ENCODE assay signal across 19 cellular contexts in genomic region chr22:44352378-44353062, GRCh38. TPM values are rescaled to one million over a fixed set of nuclear protein-coding genes. Genes with fewer than 3 reads are reported as not detected.
A peak's percentile ranks its signal among the peaks of the same experiment; 100 is the strongest.
DNase-seq lines count a peak whose midpoint lies in the region; ATAC-seq and TF ChIP-seq lines count a peak whose summit lies in the region.
"Had no signal": no experiment of that assay in that cellular context is flagged by ENCODE, and none has a peak within 500 bp of the region (broad histone marks: within the 10 kb centered on the region; RNA-seq: fewer than 3 reads in every experiment).

No MANE protein-coding gene starts in this region.

- H3K4me2 ChIP-seq in GM23248 (ENCODE audit: unreplicated experiment) (peak overlapping the region; percentile 25), IMR-90 (ENCODE audit: low read depth, low read length) (no peak overlapping the region)

- no peaks in the 10 kb centered on the region for H3K9me2 ChIP-seq in GM23248 (ENCODE audit: insufficient read depth)

- no peak overlapping the region; a peak in 1 of 4 replicates for H4K8ac ChIP-seq in IMR-90 (ENCODE audit: low read depth in 2 of 2, low read length in 2 of 2)

- TF ChIP-seq RAD21 in IMR-90 (IDR thresholded peaks at IDR 0.05; ENCODE audit: low read length): no peak

- TF ChIP-seq CTCF in IMR-90 (conservative IDR thresholded peaks at IDR 0.05; ENCODE audit: low read depth, low read length): no peak
- no peak for TF ChIP-seq CTCF in sigmoid colon (IDR thresholded peaks at IDR 0.05)

- intact Hi-C loops in IMR-90 (cut with micrococcal nuclease): loop anchor here (5.0 kb wide), 1 partner anchor 270 kb away; no protein-coding TSS in a partner anchor
- intact Hi-C loops in right cardiac atrium (cut with DNase I): no loop called here
- intact Hi-C loops in sigmoid colon (cut with DNase I): no loop called here

- H3K27me3 ChIP-seq in GM23248 (replicated peaks; ENCODE audit: insufficient read depth): no peaks in the 10 kb centered on the region
- H3K27me3 ChIP-seq in IMR-90 (ENCODE audit: control insufficient read depth, insufficient read depth, low read length): peaks cover 2% of the 10 kb centered on the region; the same call in 1 of the 2 replicates
- no peaks in the 10 kb centered on the region for H3K27me3 ChIP-seq in right cardiac atrium (ENCODE audit: control insufficient read depth, insufficient read depth)
- H3K27me3 ChIP-seq in sigmoid colon: no peaks in the 10 kb centered on the region
- no peaks in the 10 kb centered on the region for H3K27me3 ChIP-seq in SJCRH30

- no peak overlapping the region for H2BK5ac ChIP-seq in IMR-90 (ENCODE audit: low read depth, low read length, poor library complexity, severe bottlenecking)

- H2BK120ac ChIP-seq in IMR-90 (ENCODE audit: low read depth, low read length): peak overlapping the region; percentile 33

- no peak overlapping the region for H3K14ac ChIP-seq in IMR-90 (replicated peaks; ENCODE audit: low read depth, low read length)

- ATAC-seq in IMR-90 (ENCODE audit: low read depth): no peak
- ATAC-seq in right cardiac atrium: no peak
- ATAC-seq: natural killer cell treated with Interleukin-12 subunit alpha and Interleukin-12 subunit beta and Interleukin-15 and Interleukin-18, amount 100 ng/mL, for 72 hours had no signal

- H2AFZ ChIP-seq in GM23248: no peak overlapping the region
- H2AFZ ChIP-seq in IMR-90 (replicated peaks; ENCODE audit: low read length, poor library complexity): no peak overlapping the region
- H2AFZ ChIP-seq: parathyroid adenoma had no signal

- H4K20me1 ChIP-seq in GM23248 (ENCODE audit: insufficient read depth): no peaks in the 10 kb centered on the region
- peaks cover under 1% of the 10 kb centered on the region; the same call in 1 of the 2 replicates for H4K20me1 ChIP-seq in IMR-90 (ENCODE audit: insufficient read depth, low read length)

- peak overlapping the region; percentile 70 for H2BK20ac ChIP-seq in IMR-90 (ENCODE audit: low read depth, low read length)

- H2BK15ac ChIP-seq in IMR-90 (ENCODE audit: low read depth, low read length): no peak overlapping the region

- dilution Hi-C loops in IMR-90 (cut with HindIII; ENCODE audit: low sequenced_read_pairs, unreplicated experiment): no loop called here

- no peak overlapping the region for H3K27ac ChIP-seq in GM23248
- H3K27ac ChIP-seq in IMR-90 (ENCODE audit: insufficient read depth, low read length): no peak overlapping the region
- H3K27ac ChIP-seq in right cardiac atrium (ENCODE audit: low read length): no peak overlapping the region
- peak overlapping the region in 1 of 4 donors; percentile 58 for H3K27ac ChIP-seq in sigmoid colon
- H3K27ac ChIP-seq in SJCRH30: no peak overlapping the region
- H3K27ac ChIP-seq: esophagus squamous epithelium, parathyroid adenoma had no signal

- TF ChIP-seq POLR2A in IMR-90 (IDR thresholded peaks at IDR 0.05; ENCODE audit: low read depth, low read length) (no peak), sigmoid colon (IDR thresholded peaks at IDR 0.05) (no peak)

- H3K4me3 ChIP-seq in GM23248 (no peak overlapping the region), IMR-90 (ENCODE audit: insufficient read depth, low read depth, low read length) (no peak overlapping the region), right cardiac atrium (ENCODE audit: low read length) (no peak overlapping the region), sigmoid colon (no peak overlapping the region), SJCRH30 (no peak overlapping the region)
- H3K4me3 ChIP-seq: esophagus squamous epithelium had no signal

- H3K79me2 ChIP-seq in GM23248 (ENCODE audit: insufficient read depth): no peaks in the 10 kb centered on the region
- H3K79me2 ChIP-seq: parathyroid adenoma had no signal

- H4K91ac ChIP-seq in IMR-90 (ENCODE audit: insufficient read depth, low read depth, low read length): peak overlapping the region; percentile 40

- H3K4me1 ChIP-seq in GM23248 (ENCODE audit: insufficient read depth) (peaks cover 10% of the 10 kb centered on the region), IMR-90 (ENCODE audit: control insufficient read depth, insufficient read depth, low read length) (peaks cover 15% of the 10 kb centered on the region), right cardiac atrium (ENCODE audit: control insufficient read depth, insufficient read depth, low read length) (no peaks in the 10 kb centered on the region), sigmoid colon (peaks cover 0 to 28% (median 21%) of the 10 kb centered on the region in 4 donors), SJCRH30 (no peaks in the 10 kb centered on the region)

- CTCF ChIA-PET in IMR-90 (lab: Yijun Ruan, JAX): no interaction called here

- H4K5ac ChIP-seq in IMR-90 (ENCODE audit: low read depth, low read length): peak overlapping the region; percentile 5; the same call in 1 of the 2 replicates

- H3K9ac ChIP-seq in GM23248: no peak overlapping the region
- no peak overlapping the region for H3K9ac ChIP-seq in IMR-90 (ENCODE audit: low read depth, low read length)
- H3K9ac ChIP-seq: parathyroid adenoma had no signal

- H3K36me3 ChIP-seq in GM23248 (ENCODE audit: low read depth) (no peaks in the 10 kb centered on the region), IMR-90 (ENCODE audit: control insufficient read depth, insufficient read depth, low read length) (no peaks in the 10 kb centered on the region), sigmoid colon (no peaks in the 10 kb centered on the region), SJCRH30 (no peaks in the 10 kb centered on the region)
- H3K36me3 ChIP-seq: esophagus squamous epithelium had no signal

- BruUV-seq in IMR-90 (replicated peaks; lab: Mats Ljungman, UMichigan): no TSS peak

- WGBS in GM23248 (ENCODE audit: low coverage in 1 of 2, low lambda C conversion rate in 2 of 2, missing lambda C conversion rate in 2 of 2), 2 experiments: 80 to 94% methylated on average over 9 to 10 of the region's 10 CpGs
- no CpG with 5 or more reads among the region's 10 CpGs for WGBS in IMR-90 (ENCODE audit: extremely low coverage in 2 of 2, insufficient read length in 1 of 2), 2 experiments
- WGBS in right cardiac atrium: 60% methylated on average over 10 of the region's 10 CpGs
- 53 to 60% methylated on average over 10 of the region's 10 CpGs for WGBS in sigmoid colon, 2 donors

- in situ Hi-C loops in GM23248 (cut with MboI): no loop called here
- in situ Hi-C loops in IMR-90 (cut with MboI; ENCODE audit: low sequenced_read_pairs): no loop called here

- H3K9me1 ChIP-seq in IMR-90 (ENCODE audit: insufficient read depth, low read length): no peaks in the 10 kb centered on the region

- POLR2A ChIA-PET in IMR-90 (lab: Charles Lee; ENCODE audit: unreplicated experiment): no interaction called here

- H3K18ac ChIP-seq in IMR-90 (ENCODE audit: low read depth, low read length): peak overlapping the region; percentile 1; the same call in 1 of the 2 replicates

- no peak overlapping the region for H3K56ac ChIP-seq in IMR-90 (ENCODE audit: extremely low read depth, insufficient read depth, low read length)

- DNase-seq in GM23248 (no peak), IMR-90 (no peak), right cardiac atrium (peak in 2 of 3 donors; percentile 28 to 39), sigmoid colon (peak; percentile 59), SJCRH30 (no peak), NCI-H2171 treated with DMSO at 0.1 percent for 48 hours (lab: John Stamatoyannopoulos, UW) (no peak), NCI-H69 (lab: John Stamatoyannopoulos, UW) (no peak)
- DNase-seq: activated CD4-positive, alpha-beta T cell treated with anti-CD3 and anti-CD28 coated beads for 4 hours; AML-193; cortex of kidney; esophagus squamous epithelium; Karpas-422; NCI-H187; NCI-H774; SIG-M5 had no signal

- 0 out of 2 replicates have a peak, but pooled peaks cover 3% of the 10 kb centered on the region for H3F3A ChIP-seq in GM23248 (ENCODE audit: insufficient read depth)

- H3K9me3 ChIP-seq in GM23248 (ENCODE audit: low read depth): no peaks in the 10 kb centered on the region
- H3K9me3 ChIP-seq in IMR-90 (ENCODE audit: control insufficient read depth, insufficient read depth, low read length): no peaks in the 10 kb centered on the region
- no peaks in the 10 kb centered on the region for H3K9me3 ChIP-seq in right cardiac atrium (ENCODE audit: control insufficient read depth, low read length)
- no peaks in the 10 kb centered on the region for H3K9me3 ChIP-seq in sigmoid colon
- H3K9me3 ChIP-seq in SJCRH30 (replicated peaks): no peaks in the 10 kb centered on the region
- H3K9me3 ChIP-seq: esophagus squamous epithelium had no signal

- no peak overlapping the region for H2AK9ac ChIP-seq in IMR-90 (replicated peaks; ENCODE audit: low read depth, low read length, poor library complexity)

- H3K79me1 ChIP-seq in IMR-90 (ENCODE audit: low read depth in 1 of 2, low read length in 2 of 2): no peaks in the 10 kb centered on the region

- TF ChIP-seq EP300 in sigmoid colon (IDR thresholded peaks at IDR 0.05): no peak

- H3K4ac ChIP-seq in IMR-90 (ENCODE audit: low read depth, low read length): peak overlapping the region; percentile 34; the same call in 1 of the 2 replicates

- no peak overlapping the region for H3K23ac ChIP-seq in IMR-90 (ENCODE audit: low read depth, low read length)

- H2AK5ac ChIP-seq in IMR-90 (ENCODE audit: low read depth, low read length): peak overlapping the region; percentile 50

TF ChIP-seq in IMR-90, 13 proteins besides CTCF, POLR2A, EP300 and RAD21 (continues in another document):
- TF ChIP-seq RFX5 (IDR thresholded peaks at IDR 0.05; ENCODE audit: low read depth, low read length) (no peak), CHD1 (IDR thresholded peaks at IDR 0.05; ENCODE audit: low read depth, low read length) (no peak), MAFK (IDR thresholded peaks at IDR 0.05; ENCODE audit: low read depth, low read length) (no peak), USF2 (IDR thresholded peaks at IDR 0.05; ENCODE audit: low read depth, low read length) (no peak), MAZ (IDR thresholded peaks at IDR 0.05; ENCODE audit: borderline replicate concordance, low read depth, low read length) (no peak)

RNA-seq across cellular contexts. Expression of gene SHISAL1, which starts 39.8 kb away (rescaled TPM):
- total RNA-seq in GM23248 (2014; rRNA removed; shearing (Covaris generic)): 1.5 and 2.2 TPM in 2 replicates
- polyA plus RNA-seq in GM23248 (2016; fragmentation: Nextera tagmentation; extraction: Ambion mirVana) (0.49 and 0.58 TPM in 2 replicates), IMR-90 (2012; rRNA removed) (0.83 and 1.0 TPM in 2 replicates), right cardiac atrium (1.3 TPM), sigmoid colon (1 to 10 TPM in 1 of 3 donors, under 1 TPM in 2; 0.23 to 1.3 (median 0.60) TPM)
- total RNA-seq in IMR-90 (2012; rRNA removed) (1.1 and 1.4 TPM in 2 replicates), right cardiac atrium (1 to 10 TPM; 1.0 to 5.8 (median 1.3) TPM), sigmoid colon (10 to 100 TPM; 20.7 to 32.4 (median 24.1) TPM)
- polyA plus RNA-seq in IMR-90 (2012; cell fraction: cytosol; rRNA removed): 0.36 and 0.56 TPM in 2 replicates
- 0.84 and 1.00 TPM in 2 replicates for polyA plus RNA-seq in IMR-90 (2012; cell fraction: nucleus; rRNA removed; ENCODE audit: low replicate concordance)
- total RNA-seq in SJCRH30 (2014; rRNA removed; shearing (Covaris generic)): not detected in 2 replicates
- total RNA-seq: activated T-helper 17 cell treated with anti-CD3 and anti-CD28 coated beads, Interleukin-2, amount 50 U/mL, for 72 hours; natural killer cell treated with Interleukin-12 subunit alpha and Interleukin-12 subunit beta and Interleukin-15 and Interleukin-18, amount 100 ng/mL, for 72 hours; OCI-LY7 had no signal

Comparison
In these comparisons a context has a peak if more than half of its experiments do, and no peak if none do; other contexts are left out.
1. DNase-seq: peak in right cardiac atrium (2 of 3) and sigmoid colon (single experiment); none in GM23248 (single experiment), IMR-90 (single experiment), SJCRH30 (0 of 2), NCI-H2171 treated with DMSO at 0.1 percent for 48 hours (single experiment) and NCI-H69 (single experiment).